In the genomic region with DNA sequence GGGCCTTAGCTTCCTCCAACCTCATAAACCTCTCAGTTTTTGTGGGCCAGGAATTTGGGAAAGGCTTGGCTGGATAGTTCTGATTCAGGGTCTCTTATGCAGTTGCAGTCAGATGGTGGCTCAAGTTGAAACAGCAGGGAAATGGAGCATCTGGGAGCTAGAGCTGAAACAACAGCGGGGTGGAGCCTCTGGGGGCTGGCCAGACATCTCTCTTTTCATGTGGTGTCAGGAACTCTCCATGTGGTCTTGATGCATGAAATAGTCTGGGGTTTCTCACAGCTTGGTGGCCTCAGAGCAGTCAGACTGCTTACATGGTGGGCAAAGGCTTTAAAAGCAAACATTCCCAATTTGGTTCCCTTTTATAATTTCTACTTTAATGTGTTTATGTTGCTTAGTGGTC, we compare ENCODE assay signal across 16 cellular contexts. TPM values are rescaled to one million over a fixed set of nuclear protein-coding genes. Genes with fewer than 3 reads are reported as not detected.
A peak's percentile ranks its signal among the peaks of the same experiment; 100 is the strongest.
DNase-seq lines count a peak whose midpoint lies in the region; ATAC-seq and TF ChIP-seq lines count a peak whose summit lies in the region.
"Had no signal": no experiment of that assay in that cellular context is flagged by ENCODE, and none has a peak within 500 bp of the region (broad histone marks: within the 10 kb centered on the region; RNA-seq: fewer than 3 reads in every experiment).

No MANE protein-coding gene starts in this region.

- peaks cover 62% of the 10 kb centered on the region for H3K79me2 ChIP-seq in GM23338 (replicated peaks; ENCODE audit: insufficient read depth)

- no peak overlapping the region for H3K9ac ChIP-seq in BLaER1

- H2AFZ ChIP-seq in GM23338, result no peak overlapping the region

- peak overlapping the region; percentile 61 for H3K27ac Mint-ChIP-seq in GM23338
- peak overlapping the region; percentile 96 for H3K27ac Mint-ChIP-seq in glutamatergic neuron (ENCODE audit: unreplicated experiment)
- H3K27ac Mint-ChIP-seq in stimulated activated naive B cell treated with anti-CD40 and anti-IgM and Interleukin-4, amounts not matched to agents 10 μg/mL and 1 μg/mL and 100 μg/mL, for 72 hours, result no peak overlapping the region
- H3K27ac Mint-ChIP-seq: mesothelial cell of epicardium had no signal

- H3F3A ChIP-seq in GM23338 (replicated peaks; ENCODE audit: low read depth), result no peaks in the 10 kb centered on the region

- H3K27me3 ChIP-seq in BLaER1 (no peaks in the 10 kb centered on the region), GM23338 (ENCODE audit: insufficient read depth) (no peaks in the 10 kb centered on the region)
- H3K27me3 ChIP-seq: ascending aorta, gastrocnemius medialis, MG63 had no signal

- H4K20me1 ChIP-seq in BLaER1 (peaks cover 58% of the 10 kb centered on the region), GM23338 (replicated peaks; ENCODE audit: insufficient read depth) (peaks cover 19% of the 10 kb centered on the region)

- H3K27ac ChIP-seq in BLaER1, result no peak overlapping the region
- H3K27ac ChIP-seq in GM23338 (ENCODE audit: low read depth), result peak overlapping the region; percentile 67
- H3K27ac ChIP-seq: ascending aorta, gastrocnemius medialis had no signal

- DNase-seq in GM23338 (ENCODE audit: low spot score) (peak; percentile 58), SW480 (ENCODE audit: low spot score) (peak; percentile 72), glutamatergic neuron (peak; percentile 64), NCI-H2227 treated with DMSO at 0.1 percent for 48 hours (lab: John Stamatoyannopoulos, UW) (no peak)
- no peak for DNase-seq in effector CD8-positive, alpha-beta T cell (lab: John Stamatoyannopoulos, UW)
- no peak for DNase-seq in activated CD4-positive, CD25-positive, alpha-beta regulatory T cell (lab: John Stamatoyannopoulos, UW)
- no peak for DNase-seq in stimulated activated naive B cell treated with anti-CD40 and anti-IgM and Interleukin-4, amounts not matched to agents 10 μg/mL and 1 μg/mL and 100 μg/mL, for 72 hours
- DNase-seq: activated CD4-positive, alpha-beta T cell treated with anti-CD3 and anti-CD28 coated beads, Interleukin-2, amount 50 U/mL, for 1 hour; AML-193; DMS79; gastrocnemius medialis; MG63; SHP77 treated with DMSO at 0.1 percent for 48 hours had no signal

- H3K4me2 ChIP-seq in BLaER1, result peak overlapping the region; percentile 61
- no peak overlapping the region for H3K4me2 ChIP-seq in GM23338

- H3K9me3 Mint-ChIP-seq in GM23338 (no peaks in the 10 kb centered on the region), glutamatergic neuron (ENCODE audit: unreplicated experiment) (peaks cover 6% of the 10 kb centered on the region)
- H3K9me3 Mint-ChIP-seq in stimulated activated naive B cell treated with anti-CD40 and anti-IgM and Interleukin-4, amounts not matched to agents 10 μg/mL and 1 μg/mL and 100 μg/mL, for 72 hours, result peaks cover 0 to 4% of the 10 kb centered on the region in 2 donors

- peak; percentile 91 for ATAC-seq in GM23338
- no peak for ATAC-seq in stimulated activated naive B cell treated with anti-CD40 and anti-IgM and Interleukin-4, amounts not matched to agents 10 μg/mL and 1 μg/mL and 100 μg/mL, for 72 hours (replicated peaks)
- ATAC-seq: gastrocnemius medialis had no signal

- no peaks in the 10 kb centered on the region for H3K9me2 ChIP-seq in GM23338 (ENCODE audit: insufficient read depth)

- H3K4me3 Mint-ChIP-seq in GM23338, result no peak overlapping the region
- peak overlapping the region; percentile 41 for H3K4me3 Mint-ChIP-seq in glutamatergic neuron (ENCODE audit: unreplicated experiment)
- no peak overlapping the region for H3K4me3 Mint-ChIP-seq in stimulated activated naive B cell treated with anti-CD40 and anti-IgM and Interleukin-4, amounts not matched to agents 10 μg/mL and 1 μg/mL and 100 μg/mL, for 72 hours
- H3K4me3 Mint-ChIP-seq: mesothelial cell of epicardium had no signal

- H3K27me3 Mint-ChIP-seq in GM23338 (ENCODE audit: insufficient read depth, low read depth, poor library complexity) (peaks cover 4% of the 10 kb centered on the region), glutamatergic neuron (ENCODE audit: unreplicated experiment) (peaks cover 11% of the 10 kb centered on the region)
- no peaks in the 10 kb centered on the region for H3K27me3 Mint-ChIP-seq in stimulated activated naive B cell treated with anti-CD40 and anti-IgM and Interleukin-4, amounts not matched to agents 10 μg/mL and 1 μg/mL and 100 μg/mL, for 72 hours

- H3K4me1 Mint-ChIP-seq in GM23338 (peaks cover 9% of the 10 kb centered on the region), glutamatergic neuron (ENCODE audit: low read depth, unreplicated experiment) (peaks cover 9% of the 10 kb centered on the region)
- H3K4me1 Mint-ChIP-seq in stimulated activated naive B cell treated with anti-CD40 and anti-IgM and Interleukin-4, amounts not matched to agents 10 μg/mL and 1 μg/mL and 100 μg/mL, for 72 hours, result peaks cover 3 to 17% of the 10 kb centered on the region in 2 donors

- peaks cover 35% of the 10 kb centered on the region for H3K4me1 ChIP-seq in BLaER1
- H3K4me1 ChIP-seq in GM23338 (ENCODE audit: insufficient read depth), result peaks cover 12% of the 10 kb centered on the region; the same call in 1 of the 2 replicates
- H3K4me1 ChIP-seq: gastrocnemius medialis had no signal

- H3K36me3 Mint-ChIP-seq in GM23338 (ENCODE audit: low read depth) (peaks cover 7% of the 10 kb centered on the region; the same call in 1 of the 3 replicates), glutamatergic neuron (ENCODE audit: unreplicated experiment) (peaks cover 3% of the 10 kb centered on the region)
- H3K36me3 Mint-ChIP-seq in stimulated activated naive B cell treated with anti-CD40 and anti-IgM and Interleukin-4, amounts not matched to agents 10 μg/mL and 1 μg/mL and 100 μg/mL, for 72 hours, result peaks cover 22 to 39% of the 10 kb centered on the region in 2 donors

- TF ChIP-seq CTCF in GM23338 (conservative IDR thresholded peaks at IDR 0.05; ENCODE audit: low read depth in 2 of 2) (no peak), glutamatergic neuron (IDR thresholded peaks at IDR 0.05; ENCODE audit: partially characterized antibody, unreplicated experiment) (no peak)

- peaks cover 63% of the 10 kb centered on the region for H3K36me3 ChIP-seq in BLaER1
- no peaks in the 10 kb centered on the region; the same call in 1 of the 2 replicates for H3K36me3 ChIP-seq in GM23338 (ENCODE audit: insufficient read depth)
- H3K36me3 ChIP-seq: gastrocnemius medialis had no signal

- H3K4me3 ChIP-seq in BLaER1 (no peak overlapping the region), GM23338 (no peak overlapping the region)
- H3K4me3 ChIP-seq: ascending aorta, gastrocnemius medialis, MG63 had no signal

- peaks cover 5% of the 10 kb centered on the region for H3K9me3 ChIP-seq in BLaER1
- H3K9me3 ChIP-seq: gastrocnemius medialis had no signal

TF ChIP-seq in GM23338, 12 proteins besides CTCF, POLR2A, EP300 and RAD21 (continues in another document):
- no peak for TF ChIP-seq POLR2AphosphoS5 (IDR thresholded peaks at IDR 0.05; ENCODE audit: low read depth)
- no peak for TF ChIP-seq EZH2phosphoT487 (IDR thresholded peaks at IDR 0.05; ENCODE audit: unreplicated experiment)
- no peak for TF ChIP-seq CREB1 (CRISPR knock-in tag; IDR thresholded peaks at IDR 0.05; ENCODE audit: low read depth)
- TF ChIP-seq EZH2 (IDR thresholded peaks at IDR 0.05; ENCODE audit: low read depth, unreplicated experiment), result no peak
- no peak for TF ChIP-seq JUNB (IDR thresholded peaks at IDR 0.05; ENCODE audit: unreplicated experiment)
- TF ChIP-seq, protein P1, sequence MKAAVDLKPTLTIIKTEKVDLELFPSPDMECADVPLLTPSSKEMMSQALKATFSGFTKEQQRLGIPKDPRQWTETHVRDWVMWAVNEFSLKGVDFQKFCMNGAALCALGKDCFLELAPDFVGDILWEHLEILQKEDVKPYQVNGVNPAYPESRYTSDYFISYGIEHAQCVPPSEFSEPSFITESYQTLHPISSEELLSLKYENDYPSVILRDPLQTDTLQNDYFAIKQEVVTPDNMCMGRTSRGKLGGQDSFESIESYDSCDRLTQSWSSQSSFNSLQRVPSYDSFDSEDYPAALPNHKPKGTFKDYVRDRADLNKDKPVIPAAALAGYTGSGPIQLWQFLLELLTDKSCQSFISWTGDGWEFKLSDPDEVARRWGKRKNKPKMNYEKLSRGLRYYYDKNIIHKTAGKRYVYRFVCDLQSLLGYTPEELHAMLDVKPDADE (IDR thresholded peaks at IDR 0.05), result no peak
- TF ChIP-seq NANOG (IDR thresholded peaks at IDR 0.05; ENCODE audit: borderline replicate concordance), result no peak
- TF ChIP-seq ZNF114 (CRISPR knock-in tag; IDR thresholded peaks at IDR 0.05), result no peak
- TF ChIP-seq STAT1 (IDR thresholded peaks at IDR 0.05; ENCODE audit: unreplicated experiment), result no peak

RNA-seq across cellular contexts. Expression of a gene that starts 13.5 kb away (rescaled TPM):
- 21.6 and 27.2 TPM in 2 replicates for total RNA-seq in GM23338 (2014; rRNA removed; shearing (Covaris generic))
- 6.8 and 11.0 TPM in 2 replicates for polyA plus RNA-seq in GM23338 (2016; fragmentation: Nextera tagmentation; extraction: Ambion mirVana)
- 18.2 TPM for total RNA-seq in glutamatergic neuron (ENCODE audit: unreplicated experiment)

RNA-seq across cellular contexts. Expression of a gene that starts 29.4 kb away (rescaled TPM):
- total RNA-seq in GM23338 (2014; rRNA removed; shearing (Covaris generic)), result 28.1 and 40.1 TPM in 2 replicates
- polyA plus RNA-seq in GM23338 (2016; fragmentation: Nextera tagmentation; extraction: Ambion mirVana), result 33.7 and 36.4 TPM in 2 replicates
- 38.5 TPM for total RNA-seq in glutamatergic neuron (ENCODE audit: unreplicated experiment)

RNA-seq across cellular contexts. Expression of a gene that starts 50.7 kb away (rescaled TPM):
- 145 and 150 TPM in 2 replicates for total RNA-seq in GM23338 (2014; rRNA removed; shearing (Covaris generic))
- polyA plus RNA-seq in GM23338 (2016; fragmentation: Nextera tagmentation; extraction: Ambion mirVana), result 40.3 and 43.4 TPM in 2 replicates
- total RNA-seq in glutamatergic neuron (ENCODE audit: unreplicated experiment), result 5.2 TPM

Comparison
In these comparisons a context has a peak if more than half of its experiments do, and no peak if none do; other contexts are left out.
1. DNase-seq: peak in GM23338 (single experiment), SW480 (single experiment) and glutamatergic neuron (single experiment); none in effector CD8-positive, alpha-beta T cell (single experiment), activated CD4-positive, CD25-positive, alpha-beta regulatory T cell (0 of 4), stimulated activated naive B cell treated with anti-CD40 and anti-IgM and Interleukin-4, amounts not matched to agents 10 μg/mL and 1 μg/mL and 100 μg/mL, for 72 hours (single experiment) and NCI-H2227 treated with DMSO at 0.1 percent for 48 hours (single experiment).
2. RNA of a gene that starts 50.7 kb away (total RNA-seq): 145 to 150 TPM in GM23338; 5.2 TPM in glutamatergic neuron (single experiment); every median in the first group is over 10 times any median in the second.